In the genomic region with DNA sequence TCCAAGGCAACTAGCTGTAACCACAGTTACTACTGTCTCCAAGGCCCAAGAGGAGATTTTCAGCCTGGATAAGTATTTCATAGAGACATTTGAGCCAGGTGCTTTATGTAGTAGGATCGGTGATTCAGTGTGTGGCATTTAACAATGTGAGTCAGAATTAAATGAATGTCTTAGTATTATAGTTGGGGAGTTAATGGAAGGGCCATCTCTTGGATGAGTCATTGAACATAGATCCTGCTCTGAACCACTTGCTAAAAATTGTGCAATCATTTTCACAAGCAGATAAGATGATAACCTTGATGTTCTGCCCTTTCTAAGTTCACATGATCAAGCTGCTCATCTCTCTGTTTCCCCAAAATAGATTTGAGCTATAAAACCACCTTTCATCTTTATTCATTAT, we compare ENCODE assay signal across 10 cellular contexts.
DNase-seq lines count a peak whose midpoint lies in the region; ATAC-seq and TF ChIP-seq lines count a peak whose summit lies in the region.
"Had no signal": no experiment of that assay in that cellular context is flagged by ENCODE, and none has a peak within 500 bp of the region (broad histone marks: within the 10 kb centered on the region; RNA-seq: fewer than 3 reads in every experiment).

No MANE protein-coding gene starts in this region.

- peak overlapping the region; percentile 83 for H3K27ac ChIP-seq in ACC112 (ENCODE audit: low read depth, low read length)
- H3K27ac ChIP-seq in WERI-Rb-1 = no peak overlapping the region

- DNase-seq in HFF-Myc (ENCODE audit: extremely low read depth, low read depth) (peak; percentile 95), SK-MEL-5 (ENCODE audit: low read depth, low spot score) (peak; percentile 28), glomerular visceral epithelial cell (ENCODE audit: extremely low spot score) (peak; percentile 94), T-helper 9 cell (no peak), WERI-Rb-1 (no peak)
- DNase-seq: activated CD4-positive, alpha-beta memory T cell treated with anti-CD3 and anti-CD28 coated beads for 36 hours; NCI-H1417 had no signal

- peaks cover 63% of the 10 kb centered on the region for H3K4me1 ChIP-seq in ACC112 (ENCODE audit: control insufficient read depth, insufficient read depth, low read length, unreplicated experiment)

- H3K79me2 ChIP-seq in ACC112 (ENCODE audit: control insufficient read depth, insufficient read depth, low read length, unreplicated experiment) = no peaks in the 10 kb centered on the region

- in situ Hi-C loops in SK-MEL-5 (cut with HindIII; ENCODE audit: low pct_unique_long_range_greater_than_20kb, low sequenced_read_pairs) = no loop called here

- no peak for TF ChIP-seq CTCF in HFF-Myc (IDR thresholded peaks at IDR 0.05; ENCODE audit: low read depth, low read length, missing control alignments)
- no peak for TF ChIP-seq CTCF in WERI-Rb-1 (IDR thresholded peaks at IDR 0.05; ENCODE audit: low read depth, low read length)

- H3K27me3 ChIP-seq in ACC112 (ENCODE audit: insufficient read depth, low read length) (no peaks in the 10 kb centered on the region), WERI-Rb-1 (ENCODE audit: insufficient read depth, low read depth, severe bottlenecking) (no peaks in the 10 kb centered on the region)

- H3K36me3 ChIP-seq in ACC112 (ENCODE audit: insufficient read depth, low read length) = no peaks in the 10 kb centered on the region
- no peaks in the 10 kb centered on the region for H3K36me3 ChIP-seq in WERI-Rb-1

- H2AFZ ChIP-seq in ACC112 (ENCODE audit: low read length, unreplicated experiment) = no peak overlapping the region

- H3K4me3 ChIP-seq in ACC112 (ENCODE audit: low read depth, low read length) (no peak overlapping the region; the same call in 1 of the 2 replicates), HFF-Myc (replicated peaks; ENCODE audit: low read depth, low read length) (no peak overlapping the region), WERI-Rb-1 (ENCODE audit: low read depth, low read length) (no peak overlapping the region)

- no peaks in the 10 kb centered on the region for H3K9me3 ChIP-seq in WERI-Rb-1 (ENCODE audit: severe bottlenecking)

- ATAC-seq in HG02981 (IDR thresholded peaks at IDR 0.05; ENCODE audit: unreplicated experiment) (no peak), HG02571 (IDR thresholded peaks at IDR 0.05; ENCODE audit: unreplicated experiment) (no peak)

Comparison
In these comparisons a context has a peak if more than half of its experiments do, and no peak if none do; other contexts are left out.
1. DNase-seq: peak in HFF-Myc (single experiment), SK-MEL-5 (single experiment) and glomerular visceral epithelial cell (single experiment); none in T-helper 9 cell (single experiment) and WERI-Rb-1 (single experiment).